Comparison of ENCODE assay signal across 10 cellular contexts in the genomic region with DNA sequence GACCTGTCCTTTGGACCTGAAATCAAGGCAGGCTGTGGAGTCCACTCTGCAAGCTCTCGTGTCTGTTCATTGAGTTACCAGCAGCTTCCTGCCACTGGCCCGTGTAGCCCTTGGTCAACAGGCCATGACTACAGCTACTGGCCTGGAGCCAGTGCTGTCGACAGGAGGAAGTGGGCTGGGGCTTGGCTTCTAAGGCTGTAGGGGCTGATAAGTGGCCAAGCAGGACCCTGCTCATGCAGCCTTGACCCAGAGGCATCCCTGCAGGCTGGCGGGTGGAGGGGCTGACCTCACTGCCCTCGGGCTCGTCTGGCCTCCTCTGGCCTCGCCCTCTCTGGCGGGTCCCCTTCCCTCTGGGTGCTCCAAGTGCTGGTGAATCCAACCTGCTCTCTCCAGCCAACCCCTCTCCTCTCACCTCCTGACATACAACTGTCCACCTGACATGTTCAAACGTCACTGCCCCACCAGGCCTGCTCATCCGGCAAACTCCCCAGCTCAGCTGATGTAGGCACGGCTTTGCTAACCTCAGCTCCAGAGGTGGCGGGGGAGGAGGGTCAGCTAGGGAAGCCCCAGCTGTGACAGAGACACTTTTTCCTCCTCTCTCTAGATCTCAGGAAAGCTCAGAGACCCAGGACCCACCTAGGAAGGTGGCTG.
DNase-seq lines count a peak whose midpoint lies in the region; ATAC-seq and TF ChIP-seq lines count a peak whose summit lies in the region.
"Had no signal": no experiment of that assay in that cellular context is flagged by ENCODE, and none has a peak within 500 bp of the region (broad histone marks: within the 10 kb centered on the region; RNA-seq: fewer than 3 reads in every experiment).

No MANE protein-coding gene starts in this region.

- WGBS in lung, 2 donors, result 47 to 55% methylated on average over 12 of the region's 12 CpGs
- 38 to 51% methylated on average over 12 of the region's 12 CpGs for WGBS in aorta, 2 donors

- H3K27me3 ChIP-seq in lung (ENCODE audit: control insufficient read depth, insufficient read depth) (no peaks in the 10 kb centered on the region), aorta (ENCODE audit: control insufficient read depth in 1 of 2, insufficient read depth in 2 of 2, low read length in 1 of 2) (no peaks in the 10 kb centered on the region)

- no peaks in the 10 kb centered on the region for H3K27me3 Mint-ChIP-seq in stimulated activated naive CD8-positive, alpha-beta T cell treated with anti-CD3 and anti-CD28 coated beads, Interleukin-15, amount 100 ng/mL, for 72 hours
- H3K27me3 Mint-ChIP-seq in chondrocyte (ENCODE audit: low read depth), result no peaks in the 10 kb centered on the region
- peaks cover 16% of the 10 kb centered on the region for H3K27me3 Mint-ChIP-seq in activated naive CD4-positive, alpha-beta T cell treated with anti-CD3 and anti-CD28 coated beads, Interleukin-2, amount 10 ng/mL, durations not matched to agents 7 days and 5 days

- H3K4me3 ChIP-seq in coronary artery (peak overlapping the region; percentile 63), lung (no peak overlapping the region), aorta (ENCODE audit: low read length in 2 of 2) (no peak overlapping the region)
- H3K4me3 ChIP-seq: PC-9 had no signal

- ATAC-seq in stimulated activated naive CD8-positive, alpha-beta T cell treated with anti-CD3 and anti-CD28 coated beads, Interleukin-15, Interleukin-2, amounts not matched to agents 100 U/mL and 50 U/mL, for 24 hours, result peak; percentile 6
- ATAC-seq in stimulated activated naive CD8-positive, alpha-beta T cell treated with anti-CD3 and anti-CD28 coated beads, Interleukin-15, amount 100 ng/mL, for 72 hours, result no peak
- ATAC-seq in lung (ENCODE audit: insufficient read depth, low FRiP score), result peak; percentile 20
- ATAC-seq in aorta (ENCODE audit: low FRiP score), result peak; percentile 20

- H3K4me1 Mint-ChIP-seq in stimulated activated naive CD8-positive, alpha-beta T cell treated with anti-CD3 and anti-CD28 coated beads, Interleukin-15, amount 100 ng/mL, for 72 hours, result peaks cover 14% of the 10 kb centered on the region
- H3K4me1 Mint-ChIP-seq in chondrocyte (ENCODE audit: low read depth), result peaks cover 55% of the 10 kb centered on the region
- H3K4me1 Mint-ChIP-seq in activated naive CD4-positive, alpha-beta T cell treated with anti-CD3 and anti-CD28 coated beads, Interleukin-2, amount 10 ng/mL, durations not matched to agents 7 days and 5 days, result peaks cover 7% of the 10 kb centered on the region

- no peak overlapping the region for H3K4me3 Mint-ChIP-seq in stimulated activated naive CD8-positive, alpha-beta T cell treated with anti-CD3 and anti-CD28 coated beads, Interleukin-15, amount 100 ng/mL, for 72 hours
- no peak overlapping the region for H3K4me3 Mint-ChIP-seq in chondrocyte (ENCODE audit: unreplicated experiment)
- H3K4me3 Mint-ChIP-seq in activated naive CD4-positive, alpha-beta T cell treated with anti-CD3 and anti-CD28 coated beads, Interleukin-2, amount 10 ng/mL, durations not matched to agents 7 days and 5 days, result no peak overlapping the region

- H3K4me1 ChIP-seq in lung (ENCODE audit: control insufficient read depth in 2 of 2, insufficient read depth in 2 of 2, low read length in 2 of 2) (peaks cover 0 to 9% of the 10 kb centered on the region in 2 donors), aorta (ENCODE audit: control insufficient read depth in 1 of 2, insufficient read depth in 2 of 2, low read length in 2 of 2) (peaks cover 2% of the 10 kb centered on the region in 2 donors)

- H3K36me3 Mint-ChIP-seq in chondrocyte (ENCODE audit: low read depth), result no peaks in the 10 kb centered on the region
- no peaks in the 10 kb centered on the region for H3K36me3 Mint-ChIP-seq in activated naive CD4-positive, alpha-beta T cell treated with anti-CD3 and anti-CD28 coated beads, Interleukin-2, amount 10 ng/mL, durations not matched to agents 7 days and 5 days

- DNase-seq in stimulated activated naive CD8-positive, alpha-beta T cell treated with anti-CD3 and anti-CD28 coated beads, Interleukin-15, Interleukin-2, amounts not matched to agents 100 U/mL and 50 U/mL, for 24 hours, result no peak
- DNase-seq in stimulated activated naive CD8-positive, alpha-beta T cell treated with anti-CD3 and anti-CD28 coated beads, Interleukin-15, amount 100 ng/mL, for 72 hours, result no peak
- no peak for DNase-seq in coronary artery (ENCODE audit: low spot score)
- peak; percentile 50 for DNase-seq in lung (ENCODE audit: low spot score)
- DNase-seq in aorta, result peak; percentile 87 to 88
- no peak for DNase-seq in chondrocyte (ENCODE audit: low spot score)
- no peak for DNase-seq in activated naive CD4-positive, alpha-beta T cell treated with anti-CD3 and anti-CD28 coated beads, Interleukin-2, amount 10 ng/mL, durations not matched to agents 7 days and 5 days
- DNase-seq in COR-L47 (lab: John Stamatoyannopoulos, UW), result no peak
- DNase-seq: stimulated activated CD4-positive, alpha-beta T cell treated with anti-CD3 and anti-CD28 coated beads, Interleukin-15, amount 100 ng/mL, for 24 hours had no signal

- no peak overlapping the region for H3K27ac Mint-ChIP-seq in stimulated activated naive CD8-positive, alpha-beta T cell treated with anti-CD3 and anti-CD28 coated beads, Interleukin-15, amount 100 ng/mL, for 72 hours
- H3K27ac Mint-ChIP-seq in chondrocyte (ENCODE audit: unreplicated experiment), result no peak overlapping the region
- no peak overlapping the region for H3K27ac Mint-ChIP-seq in activated naive CD4-positive, alpha-beta T cell treated with anti-CD3 and anti-CD28 coated beads, Interleukin-2, amount 10 ng/mL, durations not matched to agents 7 days and 5 days

- peak overlapping the region; percentile 86 for H3K27ac ChIP-seq in coronary artery
- peak overlapping the region in 1 of 2 donors; percentile 10 for H3K27ac ChIP-seq in lung (ENCODE audit: low read depth in 1 of 2, low read length in 1 of 2)
- H3K27ac ChIP-seq in aorta (ENCODE audit: low read depth in 1 of 2, low read length in 2 of 2), result peak overlapping the region; percentile 89
- H3K27ac ChIP-seq: PC-9 had no signal

- no peaks in the 10 kb centered on the region for H3K9me3 ChIP-seq in lung (ENCODE audit: control insufficient read depth in 2 of 2, insufficient read depth in 1 of 2, low read length in 1 of 2)
- H3K9me3 ChIP-seq in aorta (ENCODE audit: control insufficient read depth, low read length), result no peaks in the 10 kb centered on the region

- CTCF ChIA-PET in activated naive CD4-positive, alpha-beta T cell treated with anti-CD3 and anti-CD28 coated beads, Interleukin-2, amount 10 ng/mL, durations not matched to agents 7 days and 5 days (lab: Charles Lee), result no interaction called here

- H3K9me3 Mint-ChIP-seq in stimulated activated naive CD8-positive, alpha-beta T cell treated with anti-CD3 and anti-CD28 coated beads, Interleukin-15, amount 100 ng/mL, for 72 hours, result no peaks in the 10 kb centered on the region
- no peaks in the 10 kb centered on the region for H3K9me3 Mint-ChIP-seq in chondrocyte (ENCODE audit: low read depth)
- no peaks in the 10 kb centered on the region for H3K9me3 Mint-ChIP-seq in activated naive CD4-positive, alpha-beta T cell treated with anti-CD3 and anti-CD28 coated beads, Interleukin-2, amount 10 ng/mL, durations not matched to agents 7 days and 5 days

- H3K36me3 ChIP-seq in lung (ENCODE audit: control insufficient read depth in 2 of 2, insufficient read depth in 2 of 2, low read length in 2 of 2) (no peaks in the 10 kb centered on the region), aorta (ENCODE audit: control insufficient read depth in 1 of 2, insufficient read depth in 2 of 2, low read length in 1 of 2) (no peaks in the 10 kb centered on the region)

- intact Hi-C loops in aorta (cut with DNase I), result loop anchor here in 1 of 2 donors (2.0 to 10.0 kb wide), 3 partner anchors 33 to 189 kb away; no protein-coding TSS in a partner anchor

- no peak for TF ChIP-seq CTCF in coronary artery (IDR thresholded peaks at IDR 0.05)
- no peak for TF ChIP-seq CTCF in lung (IDR thresholded peaks at IDR 0.05; ENCODE audit: control extremely low read depth, extremely low read depth)
- no peak for TF ChIP-seq CTCF in chondrocyte (IDR thresholded peaks at IDR 0.05)

Comparison
In these comparisons a context has a peak if more than half of its experiments do, and no peak if none do; other contexts are left out.
1. DNase-seq: peak in lung (single experiment) and aorta (2 of 2); none in stimulated activated naive CD8-positive, alpha-beta T cell treated with anti-CD3 and anti-CD28 coated beads, Interleukin-15, Interleukin-2, amounts not matched to agents 100 U/mL and 50 U/mL, for 24 hours (single experiment), stimulated activated naive CD8-positive, alpha-beta T cell treated with anti-CD3 and anti-CD28 coated beads, Interleukin-15, amount 100 ng/mL, for 72 hours (0 of 2), coronary artery (single experiment), chondrocyte (single experiment), activated naive CD4-positive, alpha-beta T cell treated with anti-CD3 and anti-CD28 coated beads, Interleukin-2, amount 10 ng/mL, durations not matched to agents 7 days and 5 days (single experiment) and COR-L47 (single experiment).